8 cellular contexts compared by ENCODE assay signal in the genomic region with DNA sequence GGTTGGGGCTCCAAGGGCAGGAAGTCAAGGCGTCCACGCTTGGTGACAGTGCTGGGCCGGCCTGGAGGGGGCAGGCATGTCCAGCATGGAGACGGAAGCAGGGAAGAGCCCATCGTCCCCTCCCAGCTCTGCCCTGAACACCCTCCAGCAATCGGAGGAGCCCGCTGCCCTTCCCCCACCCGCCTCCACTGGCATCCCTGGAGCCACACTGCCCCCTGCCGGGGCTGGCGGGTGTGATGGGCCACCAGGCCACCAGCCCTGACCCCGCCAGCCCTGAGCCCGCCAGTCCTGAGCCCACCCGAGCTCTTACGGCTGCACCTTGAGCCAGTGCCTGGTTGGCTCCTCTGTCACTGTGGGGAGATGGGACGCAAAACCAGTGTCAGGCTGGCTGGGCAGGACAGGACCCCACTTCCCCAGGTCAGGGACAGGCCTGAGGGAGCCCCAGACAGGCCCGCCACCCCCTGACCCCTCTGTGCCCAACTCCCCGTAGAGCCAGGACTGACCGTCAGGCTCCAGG. TPM values are rescaled to one million over a fixed set of nuclear protein-coding genes. Genes with fewer than 3 reads are reported as not detected.
DNase-seq lines count a peak whose midpoint lies in the region; ATAC-seq and TF ChIP-seq lines count a peak whose summit lies in the region.

No MANE protein-coding gene starts in this region.

- H3K27me3 Mint-ChIP-seq in neural crest cell (ENCODE audit: low read depth): peaks cover 16% of the 10 kb centered on the region
- H3K27me3 Mint-ChIP-seq in stimulated activated naive CD8-positive, alpha-beta T cell treated with anti-CD3 and anti-CD28 coated beads, Interleukin-15, amount 100 ng/mL, for 72 hours: peaks cover 32% of the 10 kb centered on the region

- TF ChIP-seq CTCF in Peyer's patch (IDR thresholded peaks at IDR 0.05) (peak; percentile 90 to 96 (median 94)), fibroblast of pulmonary artery (IDR thresholded peaks at IDR 0.05; ENCODE audit: low read length, missing control alignments) (peak; percentile 80), neural crest cell (conservative IDR thresholded peaks at IDR 0.05) (peak; percentile 91)

- H3K9me3 ChIP-seq in HUES6 (ENCODE audit: control insufficient read depth, insufficient read depth, low read depth, low read length) (no peaks in the 10 kb centered on the region), Peyer's patch (no peaks in the 10 kb centered on the region)

- ATAC-seq in stimulated activated naive CD8-positive, alpha-beta T cell treated with anti-CD3 and anti-CD28 coated beads, Interleukin-15, amount 100 ng/mL, for 72 hours: peak; percentile 56
- ATAC-seq in GM19463 (IDR thresholded peaks at IDR 0.05; ENCODE audit: unreplicated experiment): no peak

- peaks cover 17% of the 10 kb centered on the region for H3K4me1 ChIP-seq in HUES6 (ENCODE audit: control insufficient read depth, insufficient read depth, low read length)
- H3K4me1 ChIP-seq in Peyer's patch: peaks cover 5 to 31% (median 21%) of the 10 kb centered on the region in 4 donors

- H3K36me3 Mint-ChIP-seq in neural crest cell (ENCODE audit: low read depth): no peaks in the 10 kb centered on the region

- peak overlapping the region; percentile 45; the same call in 1 of the 2 replicates for H3K27ac ChIP-seq in HUES6 (ENCODE audit: low read depth, low read length)
- no peak overlapping the region for H3K27ac ChIP-seq in Peyer's patch

- H3K27me3 ChIP-seq in HUES6 (ENCODE audit: control insufficient read depth, insufficient read depth, low read length) (peaks cover 38% of the 10 kb centered on the region), Peyer's patch (no peaks in the 10 kb centered on the region)

- TF ChIP-seq POLR2A in Peyer's patch (IDR thresholded peaks at IDR 0.05): no peak

- peak; percentile 65 for DNase-seq in COR-L47 (lab: John Stamatoyannopoulos, UW)
- DNase-seq in Peyer's patch: peak; percentile 90 to 93 (median 90)
- DNase-seq in activated T-cell treated with anti-CD3 and anti-CD28 coated beads, Interleukin-2, amount 50 U/mL, for 48 hours: peak; percentile 94 to 95
- DNase-seq in fibroblast of pulmonary artery (ENCODE audit: low read depth): peak; percentile 71
- DNase-seq in neural crest cell (ENCODE audit: low read depth, low spot score): peak; percentile 100
- DNase-seq in stimulated activated naive CD8-positive, alpha-beta T cell treated with anti-CD3 and anti-CD28 coated beads, Interleukin-15, amount 100 ng/mL, for 72 hours: peak; percentile 87

- H3K36me3 ChIP-seq in HUES6 (ENCODE audit: control insufficient read depth, insufficient read depth, low read length) (no peaks in the 10 kb centered on the region), Peyer's patch (no peaks in the 10 kb centered on the region)

- no peak overlapping the region for H3K9ac ChIP-seq in HUES6 (ENCODE audit: low read length)

- H3K27ac Mint-ChIP-seq in neural crest cell (ENCODE audit: unreplicated experiment): no peak overlapping the region
- H3K27ac Mint-ChIP-seq in stimulated activated naive CD8-positive, alpha-beta T cell treated with anti-CD3 and anti-CD28 coated beads, Interleukin-15, amount 100 ng/mL, for 72 hours: peak overlapping the region in 1 of 2 donors; percentile 34

- H3K4me3 Mint-ChIP-seq in neural crest cell: no peak overlapping the region
- H3K4me3 Mint-ChIP-seq in stimulated activated naive CD8-positive, alpha-beta T cell treated with anti-CD3 and anti-CD28 coated beads, Interleukin-15, amount 100 ng/mL, for 72 hours: no peak overlapping the region

- H3K4me3 ChIP-seq in HUES6 (ENCODE audit: low read depth, low read length) (0 out of 2 replicates have a peak overlapping the region, but pooled peaks have one; percentile 7), Peyer's patch (peak overlapping the region in 1 of 4 donors; percentile 4), fibroblast of pulmonary artery (replicated peaks; ENCODE audit: low read depth, low read length) (no peak overlapping the region)

- H3K9me3 Mint-ChIP-seq in neural crest cell: no peaks in the 10 kb centered on the region
- H3K9me3 Mint-ChIP-seq in stimulated activated naive CD8-positive, alpha-beta T cell treated with anti-CD3 and anti-CD28 coated beads, Interleukin-15, amount 100 ng/mL, for 72 hours: no peaks in the 10 kb centered on the region

- peaks cover 11% of the 10 kb centered on the region for H3K4me1 Mint-ChIP-seq in neural crest cell
- H3K4me1 Mint-ChIP-seq in stimulated activated naive CD8-positive, alpha-beta T cell treated with anti-CD3 and anti-CD28 coated beads, Interleukin-15, amount 100 ng/mL, for 72 hours: peaks cover 15% of the 10 kb centered on the region

RNA-seq across cellular contexts. Expression of gene CDH15, which starts 4.1 kb away (rescaled TPM):
- total RNA-seq in Peyer's patch (not detected), neural crest cell (not detected in 2 replicates)

RNA-seq across cellular contexts. Expression of gene SLC22A31, which starts 32.9 kb away (rescaled TPM):
- under 1 TPM in 2 of 4 donors, not detected in 2; 0.53 to 0.67 TPM for total RNA-seq in Peyer's patch
- total RNA-seq in neural crest cell: 1.3 and 1.4 TPM in 2 replicates

RNA-seq across cellular contexts. Expression of gene ZNF778, which starts 50.0 kb away (rescaled TPM):
- 10 to 100 TPM in 2 of 4 donors, 1 to 10 TPM in 2; 4.1 to 16.9 (median 10.7) TPM for total RNA-seq in Peyer's patch
- total RNA-seq in neural crest cell: 13.7 and 15.5 TPM in 2 replicates
